Comparison of ENCODE assay signal across 1 cellular context in genomic region chr5:119439140-119439625, GRCh38.
TF ChIP-seq lines count a peak whose summit lies in the region.

No MANE protein-coding gene starts in this region.

TF ChIP-seq in GM12878, 131 proteins besides CTCF, POLR2A, EP300 and RAD21 (continued from another document):
- no peak for TF ChIP-seq PRDM15 (CRISPR knock-in tag; IDR thresholded peaks at IDR 0.05)
- no peak for TF ChIP-seq FOS (IDR thresholded peaks at IDR 0.05; ENCODE audit: borderline replicate concordance, extremely low read depth, insufficient read length)
- no peak for TF ChIP-seq USF2 (IDR thresholded peaks at IDR 0.05; ENCODE audit: borderline replicate concordance, low read depth, low read length)
